Comparison of ENCODE assay signal across 9 cellular contexts in the genomic region with DNA sequence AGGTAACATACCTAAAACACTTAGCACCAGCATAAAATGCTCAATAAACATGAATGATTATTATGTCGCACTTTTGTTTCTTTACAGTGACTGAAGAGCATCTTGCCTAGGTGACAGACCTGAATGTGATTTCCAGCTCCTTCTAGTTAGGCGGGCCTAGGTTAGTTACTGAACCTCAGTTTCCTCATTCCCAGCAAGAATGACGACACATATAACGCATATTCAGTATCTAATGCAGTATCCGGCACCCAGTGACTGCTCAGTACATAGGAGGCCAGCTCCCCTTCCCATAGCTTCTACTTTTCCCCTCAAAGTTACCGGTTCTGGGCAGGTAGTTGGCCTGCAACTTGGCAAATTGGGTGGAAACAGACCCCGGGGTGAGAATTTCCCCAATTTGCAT. TPM values are rescaled to one million over a fixed set of nuclear protein-coding genes. Genes with fewer than 3 reads are reported as not detected.
DNase-seq lines count a peak whose midpoint lies in the region; ATAC-seq, FAIRE-seq and TF ChIP-seq lines count a peak whose summit lies in the region.
"Had no signal": no experiment of that assay in that cellular context is flagged by ENCODE, and none has a peak within 500 bp of the region (broad histone marks: within the 10 kb centered on the region; RNA-seq: fewer than 3 reads in every experiment).

No MANE protein-coding gene starts in this region.

- H3K27ac ChIP-seq in esophagus muscularis mucosa (replicated peaks in 1 of 4) (no peak overlapping the region), spleen (peak overlapping the region in 1 of 8 donors; percentile 91), small intestine (ENCODE audit: low read depth in 1 of 2, low read length in 1 of 2) (no peak overlapping the region)

- CTCF ChIA-PET in activated CD4-positive, alpha-beta T cell treated with anti-CD3 and anti-CD28 coated beads for 36 hours (lab: Charles Lee) = interaction anchor here (0.6 to 0.8 kb wide), 5 partner anchors 29 to 1630 kb away, joined by 3 to 4 read pairs (median 3); partner anchors contain the start of gene MTFR1L

- FAIRE-seq in small intestine (lab: Jason Lieb, UNC) = no peak

- peak overlapping the region; percentile 94 for H3K4me3 Mint-ChIP-seq in activated CD4-positive, alpha-beta T cell treated with anti-CD3 and anti-CD28 coated beads for 36 hours

- 44% methylated on average over 7 of the region's 7 CpGs for WGBS in esophagus muscularis mucosa
- WGBS in spleen, 5 donors = 37 to 61% (median 47%) methylated on average over 7 of the region's 7 CpGs
- WGBS in small intestine, 3 donors = 32 to 49% (median 45%) methylated on average over 7 of the region's 7 CpGs

- H3K36me3 ChIP-seq in esophagus muscularis mucosa (peaks cover 0 to 16% (median 10%) of the 10 kb centered on the region in 4 donors), spleen (peaks cover 0 to 14% (median 10%) of the 10 kb centered on the region in 6 donors), small intestine (ENCODE audit: control insufficient read depth in 2 of 2, insufficient read depth in 2 of 2, low read length in 2 of 2) (peaks cover 0 to 7% of the 10 kb centered on the region in 2 donors)

- peak overlapping the region in 3 of 4 donors; percentile 59 to 61 (median 59) for H3K4me3 ChIP-seq in esophagus muscularis mucosa
- H3K4me3 ChIP-seq in spleen = peak overlapping the region in 5 of 8 donors; percentile 50 to 67 (median 52)
- peak overlapping the region in 1 of 2 donors; percentile 54 for H3K4me3 ChIP-seq in small intestine (ENCODE audit: low read depth in 1 of 2, low read length in 2 of 2)

- no peak for TF ChIP-seq EP300 in esophagus muscularis mucosa (IDR thresholded peaks at IDR 0.05)

- DNase-seq in activated CD4-positive, alpha-beta T cell treated with anti-CD3 and anti-CD28 coated beads for 36 hours = no peak
- no peak for DNase-seq in activated CD4-positive, alpha-beta T cell treated with anti-CD3 and anti-CD28 coated beads, Interleukin-2, amount 50 U/mL, for 4 hours
- DNase-seq in SIG-M5 treated with dmso at 0.1 percent for 504 hours (lab: John Stamatoyannopoulos, UW; ENCODE audit: unreplicated experiment) (peak; percentile 60), esophagus muscularis mucosa (ENCODE audit: extremely low spot score) (no peak), spleen (no peak), COLO668 (lab: John Stamatoyannopoulos, UW; ENCODE audit: unreplicated experiment) (no peak), G401 (ENCODE audit: low spot score) (no peak), small intestine (no peak)
- DNase-seq: cerebellar nuclear complex had no signal

- TF ChIP-seq CTCF in esophagus muscularis mucosa (IDR thresholded peaks at IDR 0.05) (no peak), spleen (IDR thresholded peaks at IDR 0.05 in 8 of 11, conservative IDR thresholded peaks at IDR 0.05 in 3 of 11) (no peak)

- H3K9me3 Mint-ChIP-seq in activated CD4-positive, alpha-beta T cell treated with anti-CD3 and anti-CD28 coated beads for 36 hours (ENCODE audit: low read depth) = no peaks in the 10 kb centered on the region

- intact Hi-C loops in activated CD4-positive, alpha-beta T cell treated with anti-CD3 and anti-CD28 coated beads for 36 hours (cut with DNase I, micrococcal nuclease) = no loop called here
- intact Hi-C loops in esophagus muscularis mucosa (cut with DNase I) = no loop called here
- intact Hi-C loops in spleen (cut with DNase I; ENCODE audit: low total_unique reads) = no loop called here

- no peak for ATAC-seq in activated CD4-positive, alpha-beta T cell treated with anti-CD3 and anti-CD28 coated beads for 36 hours

- peaks cover 13% of the 10 kb centered on the region for H3K4me1 Mint-ChIP-seq in activated CD4-positive, alpha-beta T cell treated with anti-CD3 and anti-CD28 coated beads for 36 hours

- H3K9me3 ChIP-seq in esophagus muscularis mucosa (no peaks in the 10 kb centered on the region), spleen (no peaks in the 10 kb centered on the region), small intestine (ENCODE audit: control insufficient read depth, low read depth) (no peaks in the 10 kb centered on the region)

- H3K36me3 Mint-ChIP-seq in activated CD4-positive, alpha-beta T cell treated with anti-CD3 and anti-CD28 coated beads for 36 hours (ENCODE audit: low read depth) = peaks cover 2% of the 10 kb centered on the region

- POLR2A ChIA-PET in activated CD4-positive, alpha-beta T cell treated with anti-CD3 and anti-CD28 coated beads for 36 hours (lab: Charles Lee) = no interaction called here

- H3K4me1 ChIP-seq in esophagus muscularis mucosa (peaks cover 11 to 20% (median 17%) of the 10 kb centered on the region in 4 donors), spleen (peaks cover 12 to 43% (median 33%) of the 10 kb centered on the region in 6 donors), small intestine (ENCODE audit: control insufficient read depth in 2 of 2, insufficient read depth in 1 of 2, low read depth in 1 of 2, low read length in 1 of 2) (peaks cover 0 to 2% of the 10 kb centered on the region in 2 donors)

- no peaks in the 10 kb centered on the region for H3K27me3 ChIP-seq in esophagus muscularis mucosa
- no peaks in the 10 kb centered on the region for H3K27me3 ChIP-seq in spleen (replicated peaks in 1 of 7)
- no peaks in the 10 kb centered on the region for H3K27me3 ChIP-seq in small intestine (ENCODE audit: control insufficient read depth in 2 of 2, insufficient read depth in 2 of 2, low read length in 2 of 2)

- peak overlapping the region; percentile 66 for H3K27ac Mint-ChIP-seq in activated CD4-positive, alpha-beta T cell treated with anti-CD3 and anti-CD28 coated beads for 36 hours

- in situ Hi-C loops in G401 (cut with HindIII; ENCODE audit: low sequenced_read_pairs) = no loop called here

- H3K27me3 Mint-ChIP-seq in activated CD4-positive, alpha-beta T cell treated with anti-CD3 and anti-CD28 coated beads for 36 hours = no peaks in the 10 kb centered on the region

- TF ChIP-seq POLR2A in esophagus muscularis mucosa (IDR thresholded peaks at IDR 0.05; ENCODE audit: low read depth) = no peak
- TF ChIP-seq POLR2A in spleen (IDR thresholded peaks at IDR 0.05) = no peak

RNA-seq across cellular contexts. Expression of gene AUNIP, which starts 0.8 kb away (rescaled TPM):
- total RNA-seq in activated CD4-positive, alpha-beta T cell treated with anti-CD3 and anti-CD28 coated beads for 36 hours = 10 to 100 TPM in 1 of 2 experiments, 1 to 10 TPM in 1; 9.6 to 12.9 TPM
- not detected for total RNA-seq in esophagus muscularis mucosa
- total RNA-seq in spleen = 1 to 10 TPM in 1 of 7 donors, under 1 TPM in 3, not detected in 3; 0.28 to 1.3 (median 0.71) TPM
- polyA plus RNA-seq in spleen = under 1 TPM; 0.07 to 0.61 (median 0.38) TPM
- total RNA-seq in G401 (2014; rRNA removed; shearing (Covaris generic)) = 28.9 and 29.4 TPM in 2 replicates
- polyA plus RNA-seq in small intestine = 1 to 10 TPM in 1 of 3 donors, under 1 TPM in 1, not detected in 1; 0.67 to 3.2 TPM

RNA-seq across cellular contexts. Expression of gene PAQR7, which starts 17.0 kb away (rescaled TPM):
- total RNA-seq in activated CD4-positive, alpha-beta T cell treated with anti-CD3 and anti-CD28 coated beads for 36 hours = 1 to 10 TPM; 3.9 to 4.4 TPM
- total RNA-seq in esophagus muscularis mucosa = 1 to 10 TPM; 4.6 to 9.3 (median 8.0) TPM
- total RNA-seq in spleen = 10 to 100 TPM in 4 of 7 donors, 1 to 10 TPM in 3; 9.2 to 14.2 (median 11.9) TPM
- polyA plus RNA-seq in spleen = 1 to 10 TPM; 3.0 to 4.8 (median 4.0) TPM
- total RNA-seq in G401 (2014; rRNA removed; shearing (Covaris generic)) = 17.4 and 18.3 TPM in 2 replicates
- polyA plus RNA-seq in small intestine = 10 to 100 TPM; 10.2 to 53.9 (median 23.5) TPM

RNA-seq across cellular contexts. Expression of gene MTFR1L, which starts 38.7 kb away (rescaled TPM):
- 10 to 100 TPM; 27.7 to 30.8 TPM for total RNA-seq in activated CD4-positive, alpha-beta T cell treated with anti-CD3 and anti-CD28 coated beads for 36 hours
- total RNA-seq in esophagus muscularis mucosa (100 to 1,000 TPM in 2 of 4 donors, 10 to 100 TPM in 2; 91.1 to 107 (median 101) TPM), spleen (10 to 100 TPM; 44.6 to 74.7 (median 53.7) TPM)
- polyA plus RNA-seq in spleen (10 to 100 TPM; 32.1 to 44.3 (median 43.0) TPM), small intestine (100 to 1,000 TPM in 1 of 3 donors, 10 to 100 TPM in 2; 37.7 to 181 (median 96.2) TPM)
- 21.0 and 32.6 TPM in 2 replicates for total RNA-seq in G401 (2014; rRNA removed; shearing (Covaris generic))

RNA-seq across cellular contexts. Expression of gene STMN1, which starts 47.7 kb away (rescaled TPM):
- 100 to 1,000 TPM; 557 to 771 TPM for total RNA-seq in activated CD4-positive, alpha-beta T cell treated with anti-CD3 and anti-CD28 coated beads for 36 hours
- total RNA-seq in esophagus muscularis mucosa = 10 to 100 TPM; 15.0 to 25.7 (median 16.8) TPM
- 10 to 100 TPM; 40.3 to 59.5 (median 47.8) TPM for total RNA-seq in spleen
- 100 to 1,000 TPM in 1 of 3 donors, 10 to 100 TPM in 2; 48.4 to 174 (median 95.8) TPM for polyA plus RNA-seq in spleen
- 130 and 147 TPM in 2 replicates for total RNA-seq in G401 (2014; rRNA removed; shearing (Covaris generic))
- 100 to 1,000 TPM in 1 of 3 donors, 10 to 100 TPM in 2; 30.9 to 248 (median 37.3) TPM for polyA plus RNA-seq in small intestine

RNA-seq across cellular contexts. Expression of gene SELENON, which starts 58.5 kb away (rescaled TPM):
- 10 to 100 TPM; 31.5 to 33.5 TPM for total RNA-seq in activated CD4-positive, alpha-beta T cell treated with anti-CD3 and anti-CD28 coated beads for 36 hours
- total RNA-seq in esophagus muscularis mucosa (10 to 100 TPM; 35.3 to 75.1 (median 50.5) TPM), spleen (10 to 100 TPM; 41.4 to 80.9 (median 59.2) TPM)
- polyA plus RNA-seq in spleen (10 to 100 TPM in 1 of 3 donors, 1 to 10 TPM in 2; 9.7 to 25.8 (median 9.7) TPM), small intestine (10 to 100 TPM in 1 of 3 donors, 1 to 10 TPM in 2; 4.7 to 39.2 (median 5.1) TPM)
- total RNA-seq in G401 (2014; rRNA removed; shearing (Covaris generic)) = 22.8 and 31.9 TPM in 2 replicates

Comparison
In these comparisons a context has a peak if more than half of its experiments do, and no peak if none do; other contexts are left out.
1. RNA of gene AUNIP, which starts 0.8 kb away (total RNA-seq): 28.9 to 29.4 TPM in G401 and 9.6 to 12.9 TPM in activated CD4-positive, alpha-beta T cell treated with anti-CD3 and anti-CD28 coated beads for 36 hours; 0.28 to 1.3 TPM in spleen and not detected in esophagus muscularis mucosa; every median in the first group is over 4 times any median in the second.